8 cellular contexts compared by ENCODE assay signal in genomic region chr9:468766-469496, GRCh38. TPM values are rescaled to one million over a fixed set of nuclear protein-coding genes. Genes with fewer than 3 reads are reported as not detected.
DNase-seq lines count a peak whose midpoint lies in the region; ATAC-seq and TF ChIP-seq lines count a peak whose summit lies in the region.

No MANE protein-coding gene starts in this region.

- no TSS peak for BruUV-seq in Panc1 (replicated peaks; lab: Mats Ljungman, UMichigan)

- ATAC-seq in Panc1 (no peak), HG03135 (IDR thresholded peaks at IDR 0.05; ENCODE audit: unreplicated experiment) (no peak), GM21576 (IDR thresholded peaks at IDR 0.05; ENCODE audit: unreplicated experiment) (no peak)

- H3K4me1 ChIP-seq in Panc1 (ENCODE audit: control insufficient read depth, insufficient read depth, low read length) = no peaks in the 10 kb centered on the region; the same call in none of the 2 replicates
- H3K4me1 ChIP-seq in prostate gland (replicated peaks) = peaks cover 4% of the 10 kb centered on the region

- H3K27me3 ChIP-seq in Panc1 (ENCODE audit: control insufficient read depth, insufficient read depth, low read length) (no peaks in the 10 kb centered on the region), prostate gland (replicated peaks; ENCODE audit: insufficient read depth) (no peaks in the 10 kb centered on the region)

- peak overlapping the region; percentile 48; the same call in 1 of the 2 replicates for H3K27ac ChIP-seq in Panc1 (ENCODE audit: low read length)
- peak overlapping the region; percentile 41 for H3K27ac ChIP-seq in epithelial cell of prostate
- H3K27ac ChIP-seq in prostate gland = peak overlapping the region; percentile 42 to 75

- 6% methylated on average over 8 of the region's 10 CpGs for WGBS in prostate gland

- no peaks in the 10 kb centered on the region for H3K9me3 ChIP-seq in Panc1 (ENCODE audit: control insufficient read depth, insufficient read depth, low read depth, low read length)
- H3K9me3 ChIP-seq in prostate gland = no peaks in the 10 kb centered on the region

- H3K4me3 ChIP-seq in Panc1 (ENCODE audit: low read depth in 2 of 2, low read length in 2 of 2) (peak overlapping the region; percentile 49 to 63; a peak in 3 of 4 replicates), prostate gland (peak overlapping the region in 1 of 2 donors; percentile 47)

- no peak for TF ChIP-seq POLR2A in prostate gland (IDR thresholded peaks at IDR 0.05)

- DNase-seq in GM10248 (ENCODE audit: extremely low spot score) (peak; percentile 34), Panc1 (ENCODE audit: low read depth, low spot score) (no peak), epithelial cell of prostate (ENCODE audit: low read depth, low spot score) (no peak), prostate gland (ENCODE audit: low spot score) (no peak), NOMO-1 treated with DMSO at 0.1 percent for 48 hours (lab: John Stamatoyannopoulos, UW; ENCODE audit: unreplicated experiment) (no peak), iPS-NIHi11 (ENCODE audit: low spot score) (no peak)

- in situ Hi-C loops in Panc1 (cut with HindIII; ENCODE audit: low pct_unique_long_range_greater_than_20kb, low sequenced_read_pairs) = no loop called here

- CTCF ChIA-PET in GM10248 (lab: Yijun Ruan, JAX) (interaction anchor here (1.4 to 2.4 kb wide), 2 partner anchors 29 to 35 kb away, joined by 4 to 6 read pairs; partner anchors contain the start of gene KANK1), Panc1 (lab: Charles Lee) (no interaction called here)

- TF ChIP-seq CTCF in GM10248 (IDR thresholded peaks at IDR 0.05; ENCODE audit: control extremely low read depth, extremely low read depth, low read depth, missing control alignments) (no peak), Panc1 (IDR thresholded peaks at IDR 0.05) (no peak), prostate gland (IDR thresholded peaks at IDR 0.05) (no peak)

- H3K36me3 ChIP-seq in Panc1 (ENCODE audit: control insufficient read depth, insufficient read depth, low read length) = no peaks in the 10 kb centered on the region
- H3K36me3 ChIP-seq in prostate gland = no peaks in the 10 kb centered on the region

- intact Hi-C loops in Panc1 (cut with micrococcal nuclease; ENCODE audit: unreplicated experiment) = no loop called here
- intact Hi-C loops in prostate gland (cut with DNase I) = no loop called here

- POLR2A ChIA-PET in GM10248 (lab: Yijun Ruan, JAX) = no interaction called here
- POLR2A ChIA-PET in Panc1 (lab: Charles Lee) = no interaction called here

RNA-seq across cellular contexts. Expression of gene KANK1, which starts 35.6 kb away (rescaled TPM):
- total RNA-seq in Panc1 (2021; ENCODE audit: unreplicated experiment) (14.5 TPM), prostate gland (10 to 100 TPM; 72.5 to 95.8 TPM)
- 9.0 TPM for polyA plus RNA-seq in Panc1 (2012; ENCODE audit: insufficient read length)
